In the genomic region with DNA sequence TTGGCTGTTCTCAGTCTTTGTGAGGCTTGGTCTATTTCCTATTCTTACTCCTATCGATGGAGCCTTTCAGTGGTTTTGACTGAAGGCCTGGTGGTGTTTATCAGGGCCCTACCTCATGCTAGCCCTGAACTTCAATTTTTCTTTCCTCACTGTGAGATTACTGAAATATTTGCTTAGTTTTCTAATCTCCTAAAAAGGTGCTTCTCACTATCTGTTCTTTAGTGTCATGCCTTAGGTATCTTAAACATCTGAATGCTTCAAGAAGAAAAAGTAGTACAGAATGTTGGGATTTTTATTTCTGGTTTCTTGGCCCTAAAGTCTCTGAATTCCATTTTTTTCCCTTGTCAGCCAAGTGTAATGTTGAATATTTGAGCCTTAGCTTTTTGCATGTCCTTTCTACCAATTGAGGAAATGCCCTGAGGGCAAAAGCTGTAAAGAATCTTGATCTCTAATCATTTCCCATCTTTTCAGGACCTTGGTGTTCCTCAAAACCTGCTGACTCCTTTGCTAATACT, we compare ENCODE assay signal across 30 cellular contexts.
"Had no signal": no experiment of that assay in that cellular context is flagged by ENCODE, and none has a peak within 500 bp of the region (broad histone marks: within the 10 kb centered on the region; RNA-seq: fewer than 3 reads in every experiment).

No MANE protein-coding gene starts in this region.

- H3K27ac ChIP-seq: esophagus muscularis mucosa, foreskin keratinocyte, heart left ventricle, neutrophil, ovary, prostate gland, sigmoid colon, stomach, thyroid gland had no signal

- H3K9me3 ChIP-seq: esophagus muscularis mucosa, neutrophil, ovary, prostate gland, sigmoid colon, stomach, thyroid gland had no signal

- DNase-seq: activated CD4-positive, alpha-beta T cell treated with anti-CD3 and anti-CD28 coated beads for 1 hour; activated CD4-positive, alpha-beta T cell treated with anti-CD3 and anti-CD28 coated beads, Interleukin-2, amount 50 U/mL, for 1 hour; activated CD8-positive, alpha-beta T cell treated with anti-CD3 and anti-CD28 coated beads for 36 hours; activated T-cell treated with anti-CD3 and anti-CD28 coated beads, Interleukin-2, amount 50 U/mL, for 4 hours; aorta; caudate nucleus; dermis blood vessel endothelial cell; effector CD4-positive, alpha-beta T cell; foreskin keratinocyte; heart left ventricle; hypothalamus; left cardiac atrium; left ventricle myocardium superior; naive B cell; nephron progenitor cell; ovary; sigmoid colon; stimulated activated CD4-positive, alpha-beta T cell treated with anti-CD3 and anti-CD28 coated beads, Interleukin-15, amount 100 ng/mL, for 24 hours; stimulated activated CD4-positive, alpha-beta T cell treated with anti-CD3 and anti-CD28 coated beads, Interleukin-2, amount 100 ng/mL, for 24 hours; stimulated activated naive B cell treated with anti-CD40 and anti-IgM and Interleukin-4, amounts not matched to agents 10 μg/mL and 1 μg/mL and 100 μg/mL, for 72 hours; stomach; T-helper 2 cell; thyroid gland had no signal

- H3K4me3 ChIP-seq: esophagus muscularis mucosa, heart left ventricle, ovary, prostate gland, sigmoid colon, smooth muscle cell, stomach, thyroid gland had no signal

- H3K36me3 ChIP-seq: esophagus muscularis mucosa, heart left ventricle, neutrophil, ovary, prostate gland, sigmoid colon, stomach, thyroid gland had no signal

- H3K27me3 ChIP-seq: esophagus muscularis mucosa, foreskin keratinocyte, heart left ventricle, neutrophil, ovary, sigmoid colon, stomach, thyroid gland had no signal

- ATAC-seq: activated CD8-positive, alpha-beta T cell treated with anti-CD3 and anti-CD28 coated beads for 36 hours; activated naive CD4-positive, alpha-beta T cell treated with anti-CD3 and anti-CD28 coated beads, Interleukin-2, amount 50 U/mL, for 72 hours; activated T-cell treated with anti-CD3 and anti-CD28 coated beads, Interleukin-2, amount 50 U/mL, for 4 hours; activated T-helper 17 cell treated with anti-CD3 and anti-CD28 coated beads, Interleukin-2, amount 50 U/mL, for 72 hours; foreskin keratinocyte; heart left ventricle; left cardiac atrium; left ventricle myocardium superior; stimulated activated naive B cell treated with anti-CD40 and anti-IgM and Interleukin-4, amounts not matched to agents 10 μg/mL and 1 μg/mL and 100 μg/mL, for 72 hours; WTC11 had no signal

- H3K4me1 ChIP-seq: heart left ventricle, prostate gland, thyroid gland had no signal
